25 cellular contexts compared by ENCODE assay signal in the genomic region with DNA sequence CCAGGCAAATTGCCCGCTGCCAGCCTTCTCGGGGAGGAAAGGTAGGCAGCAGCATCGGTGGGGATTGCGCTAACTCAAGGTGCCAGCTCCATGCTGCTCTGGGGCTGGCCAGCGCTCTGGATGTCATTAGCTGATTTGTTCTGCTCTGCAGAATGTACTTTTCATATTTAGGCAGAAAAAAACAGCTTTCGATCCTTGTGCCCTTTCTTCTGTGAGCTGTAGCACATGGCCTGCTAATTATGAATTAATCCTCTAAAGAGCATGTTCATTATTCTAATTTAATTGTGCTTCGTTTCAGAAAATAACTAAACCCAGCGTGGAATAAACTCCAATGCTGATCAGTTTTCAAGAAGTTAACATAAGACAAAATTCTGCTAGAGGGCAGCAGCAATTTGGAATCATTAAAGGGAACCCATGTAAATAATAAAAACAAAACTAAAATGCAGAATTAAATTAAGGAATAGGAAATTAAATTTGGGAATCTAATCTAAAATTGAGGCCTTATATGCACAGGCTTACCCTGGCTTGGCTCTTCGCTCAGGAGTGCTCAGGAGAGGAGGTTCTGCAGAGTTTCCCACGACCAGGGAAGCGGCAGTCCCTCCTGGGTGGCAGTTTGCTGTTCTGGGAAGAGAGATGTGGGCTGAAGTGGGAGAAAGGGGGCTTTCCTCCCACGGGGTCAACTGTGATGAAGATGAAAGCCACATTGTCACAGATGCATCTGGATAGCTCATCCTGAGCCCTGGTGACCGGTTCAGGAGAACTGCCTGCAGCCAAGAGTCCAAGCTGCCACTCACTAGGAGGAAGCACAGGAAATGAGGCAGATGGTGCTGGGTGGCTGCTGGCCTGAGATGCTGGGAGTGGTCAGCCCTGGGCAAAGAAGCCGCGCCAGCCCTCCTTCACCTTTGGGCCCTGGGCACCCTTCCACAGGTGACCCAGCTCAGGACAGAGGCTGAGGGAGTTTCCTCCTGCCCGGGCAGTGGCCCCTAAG.
A peak's percentile ranks its signal among the peaks of the same experiment; 100 is the strongest.
DNase-seq lines count a peak whose midpoint lies in the region; ATAC-seq and TF ChIP-seq lines count a peak whose summit lies in the region.
"Had no signal": no experiment of that assay in that cellular context is flagged by ENCODE, and none has a peak within 500 bp of the region (broad histone marks: within the 10 kb centered on the region; RNA-seq: fewer than 3 reads in every experiment).

No MANE protein-coding gene starts in this region.

- H4K91ac ChIP-seq in trophoblast cell (ENCODE audit: low read depth, low read length) = peak overlapping the region; percentile 41

- H3K9ac ChIP-seq in SK-N-SH (no peak overlapping the region), trophoblast cell (ENCODE audit: low read length) (no peak overlapping the region)

- H3K14ac ChIP-seq in trophoblast cell (ENCODE audit: low read length) = peak overlapping the region; percentile 2

- H3K36me3 ChIP-seq in GM23338 (ENCODE audit: insufficient read depth) (no peaks in the 10 kb centered on the region), SK-N-SH (replicated peaks in 1 of 2; ENCODE audit: control insufficient read depth in 1 of 2, insufficient read depth in 2 of 2, low read length in 1 of 2) (no peaks in the 10 kb centered on the region), trophoblast cell (ENCODE audit: control insufficient read depth in 1 of 2, insufficient read depth in 2 of 2, low read length in 2 of 2) (no peaks in the 10 kb centered on the region)
- H3K36me3 ChIP-seq: ascending aorta, colonic mucosa, MG63, spleen, thoracic aorta had no signal

- H2BK120ac ChIP-seq in trophoblast cell (ENCODE audit: insufficient read depth, low read length, poor library complexity) = peak overlapping the region; percentile 70

- peaks cover 3% of the 10 kb centered on the region; the same call in 1 of the 2 replicates for H3F3A ChIP-seq in GM23338 (replicated peaks; ENCODE audit: low read depth)
- no peaks in the 10 kb centered on the region for H3F3A ChIP-seq in SK-N-SH (replicated peaks; ENCODE audit: insufficient read depth)

- H3K4me1 ChIP-seq in GM23338 (ENCODE audit: insufficient read depth) = peaks cover 19% of the 10 kb centered on the region
- peaks cover 0 to 71% of the 10 kb centered on the region in 2 experiments; a peak in 2 of 4 replicates for H3K4me1 ChIP-seq in SK-N-SH (ENCODE audit: control insufficient read depth in 1 of 2, insufficient read depth in 2 of 2, low read depth in 1 of 2, low read length in 1 of 2)
- peaks cover 10 to 24% of the 10 kb centered on the region in 2 experiments for H3K4me1 ChIP-seq in trophoblast cell (ENCODE audit: control insufficient read depth in 1 of 2, insufficient read depth in 2 of 2, low read length in 2 of 2)
- H3K4me1 ChIP-seq: colonic mucosa, psoas muscle had no signal

- H3K4me3 ChIP-seq in GM23338 (no peak overlapping the region), SK-N-SH (ENCODE audit: low read depth in 2 of 2, low read length in 1 of 2) (peak overlapping the region in 1 of 2 experiments; percentile 35; a peak in 2 of 4 replicates), trophoblast cell (ENCODE audit: low read depth, low read length) (no peak overlapping the region), foreskin fibroblast (ENCODE audit: low read depth in 1 of 2, low read length in 2 of 2) (no peak overlapping the region)
- H3K4me3 ChIP-seq: ascending aorta, colonic mucosa, MG63, psoas muscle, spleen, thoracic aorta had no signal

- no peak for DNase-seq in GM23338 (ENCODE audit: low spot score)
- peak; percentile 79 for DNase-seq in SK-N-SH
- no peak for DNase-seq in left ventricle myocardium superior
- no peak for DNase-seq in trophoblast cell
- no peak for DNase-seq in foreskin fibroblast
- no peak for DNase-seq in NCI-H1930 (lab: John Stamatoyannopoulos, UW)
- DNase-seq in NCI-H1436 (lab: John Stamatoyannopoulos, UW) = no peak
- DNase-seq: activated CD4-positive, CD25-positive, alpha-beta regulatory T cell; activated CD8-positive, alpha-beta T cell treated with anti-CD3 and anti-CD28 coated beads, Interleukin-2, amount 10 ng/mL, durations not matched to agents 7 days and 5 days; activated naive CD4-positive, alpha-beta T cell treated with anti-CD3 and anti-CD28 coated beads, Interleukin-2, amount 10 ng/mL, durations not matched to agents 7 days and 5 days; activated T-cell treated with anti-CD3 and anti-CD28 coated beads, Interleukin-2, amount 50 U/mL, for 4 hours; colonic mucosa; HFFc6; islet precursor cell; mesendoderm; MG63; NCI-H187 treated with DMSO at 0.1 percent for 48 hours; NCI-H446 treated with DMSO at 0.1 percent for 48 hours; nephron progenitor cell; psoas muscle; spleen had no signal

- peak in 1 of 2 experiments; percentile 96; a peak in 2 of 4 replicates for TF ChIP-seq EP300 in SK-N-SH (IDR thresholded peaks at IDR 0.05; ENCODE audit: borderline replicate concordance in 1 of 2, low read depth in 1 of 2, low read length in 1 of 2)

- no peak overlapping the region for H3K23ac ChIP-seq in trophoblast cell (ENCODE audit: low read length)

- peak; percentile 51 for TF ChIP-seq RAD21 in SK-N-SH (IDR thresholded peaks at IDR 0.05; ENCODE audit: low read length)

- no peak overlapping the region for H2BK5ac ChIP-seq in trophoblast cell (ENCODE audit: low read depth, low read length, poor library complexity)

- no peak overlapping the region for H3K4ac ChIP-seq in trophoblast cell (ENCODE audit: low read depth, low read length)

- ATAC-seq in GM23338 (no peak), left ventricle myocardium superior (peak; percentile 58)
- ATAC-seq: activated CD8-positive, alpha-beta T cell treated with anti-CD3 and anti-CD28 coated beads, Interleukin-2, amount 10 ng/mL, durations not matched to agents 7 days and 5 days had no signal

- H3K9me3 Mint-ChIP-seq in GM23338 = no peaks in the 10 kb centered on the region
- H3K9me3 Mint-ChIP-seq: activated naive CD4-positive, alpha-beta T cell treated with anti-CD3 and anti-CD28 coated beads, Interleukin-2, amount 10 ng/mL, durations not matched to agents 7 days and 5 days; activated T-cell treated with anti-CD3 and anti-CD28 coated beads, Interleukin-2, amount 50 U/mL, for 4 hours; HFFc6; nephron progenitor cell had no signal

- H3K79me2 ChIP-seq in GM23338 (replicated peaks; ENCODE audit: insufficient read depth) (no peaks in the 10 kb centered on the region), SK-N-SH (ENCODE audit: insufficient read depth) (no peaks in the 10 kb centered on the region), trophoblast cell (ENCODE audit: control insufficient read depth, insufficient read depth, low read length, poor library complexity) (peaks cover 1% of the 10 kb centered on the region)

- no peak overlapping the region for H4K12ac ChIP-seq in trophoblast cell (ENCODE audit: low read depth, low read length)

- CTCF ChIA-PET in SK-N-SH (lab: Yijun Ruan, JAX) = interaction anchor here (0.7 to 6.4 kb wide), 17 partner anchors 9 to 132 kb away, joined by 3 to 108 read pairs (median 8); no protein-coding TSS in a partner anchor

- H3K9me2 ChIP-seq in GM23338 (ENCODE audit: insufficient read depth) (no peaks in the 10 kb centered on the region), SK-N-SH (no peaks in the 10 kb centered on the region)

- H2AK5ac ChIP-seq in trophoblast cell (ENCODE audit: low read length) = peak overlapping the region; percentile 43

- POLR2A ChIA-PET in SK-N-SH (lab: Yijun Ruan, JAX) = interaction anchor here (0.6 to 3.9 kb wide), 21 partner anchors 9 to 178 kb away, joined by 3 to 93 read pairs (median 4); partner anchors contain the start of gene PKDCC

- H3K27ac Mint-ChIP-seq in GM23338 = no peak overlapping the region
- H3K27ac Mint-ChIP-seq: activated CD8-positive, alpha-beta T cell treated with anti-CD3 and anti-CD28 coated beads, Interleukin-2, amount 10 ng/mL, durations not matched to agents 7 days and 5 days; activated naive CD4-positive, alpha-beta T cell treated with anti-CD3 and anti-CD28 coated beads, Interleukin-2, amount 10 ng/mL, durations not matched to agents 7 days and 5 days; HFFc6; nephron progenitor cell had no signal

- no peaks in the 10 kb centered on the region for H3K9me3 ChIP-seq in SK-N-SH
- H3K9me3 ChIP-seq in trophoblast cell (ENCODE audit: insufficient read depth, low read depth, low read length) = no peaks in the 10 kb centered on the region
- H3K9me3 ChIP-seq: ascending aorta, colonic mucosa, MG63, psoas muscle, spleen, thoracic aorta had no signal

- H2AFZ ChIP-seq in GM23338 = peak overlapping the region; percentile 63; the same call in 1 of the 2 replicates
- H2AFZ ChIP-seq in SK-N-SH (ENCODE audit: low read depth) = peak overlapping the region; percentile 26; the same call in 1 of the 2 replicates
- H2AFZ ChIP-seq in trophoblast cell (ENCODE audit: insufficient read depth, low read length, poor library complexity) = no peak overlapping the region

- H4K20me1 ChIP-seq in GM23338 (replicated peaks; ENCODE audit: insufficient read depth) = no peaks in the 10 kb centered on the region
- no peaks in the 10 kb centered on the region for H4K20me1 ChIP-seq in SK-N-SH (ENCODE audit: insufficient read depth)

- H3K27me3 Mint-ChIP-seq in GM23338 (ENCODE audit: insufficient read depth, low read depth, poor library complexity) = peaks cover 3% of the 10 kb centered on the region
- H3K27me3 Mint-ChIP-seq: IgD-negative memory B cell had no signal

- peaks cover 16% of the 10 kb centered on the region for H3K4me1 Mint-ChIP-seq in GM23338

- H3K79me1 ChIP-seq in trophoblast cell (ENCODE audit: low read length) = peaks cover 17% of the 10 kb centered on the region

- H3K36me3 Mint-ChIP-seq in GM23338 (ENCODE audit: low read depth) = no peaks in the 10 kb centered on the region
- H3K36me3 Mint-ChIP-seq: activated naive CD4-positive, alpha-beta T cell treated with anti-CD3 and anti-CD28 coated beads, Interleukin-2, amount 10 ng/mL, durations not matched to agents 7 days and 5 days; IgD-negative memory B cell had no signal

- H3K4me2 ChIP-seq in GM23338 (no peak overlapping the region), SK-N-SH (peak overlapping the region; percentile 29; the same call in 1 of the 2 replicates), trophoblast cell (ENCODE audit: low read length) (no peak overlapping the region)

- H3K27ac ChIP-seq in GM23338 (ENCODE audit: low read depth) (no peak overlapping the region), SK-N-SH (ENCODE audit: low read depth in 2 of 2, low read length in 1 of 2) (peak overlapping the region; percentile 36 to 99; a peak in 3 of 4 replicates), trophoblast cell (ENCODE audit: low read depth, low read length) (no peak overlapping the region)
- H3K27ac ChIP-seq: ascending aorta, colonic mucosa, HL-60, psoas muscle, thoracic aorta had no signal

- H3K27me3 ChIP-seq in GM23338 (ENCODE audit: insufficient read depth) = no peaks in the 10 kb centered on the region
- no peaks in the 10 kb centered on the region; the same call in 1 of the 2 replicates for H3K27me3 ChIP-seq in SK-N-SH (ENCODE audit: insufficient read depth)
- H3K27me3 ChIP-seq in trophoblast cell (ENCODE audit: insufficient read depth, low read length) = no peaks in the 10 kb centered on the region
- H3K27me3 ChIP-seq: ascending aorta, colonic mucosa, MG63, spleen had no signal

- 29% methylated on average over 16 of the region's 16 CpGs for WGBS in SK-N-SH (ENCODE audit: low lambda C conversion rate)
- no CpG with 5 or more reads among the region's 16 CpGs for WGBS in trophoblast cell (ENCODE audit: extremely low coverage, insufficient coverage, insufficient read length)

- H2BK12ac ChIP-seq in trophoblast cell (ENCODE audit: low read length) = peak overlapping the region; percentile 78

- H3K4me3 Mint-ChIP-seq in GM23338 = no peak overlapping the region
- H3K4me3 Mint-ChIP-seq: activated CD8-positive, alpha-beta T cell treated with anti-CD3 and anti-CD28 coated beads, Interleukin-2, amount 10 ng/mL, durations not matched to agents 7 days and 5 days; activated naive CD4-positive, alpha-beta T cell treated with anti-CD3 and anti-CD28 coated beads, Interleukin-2, amount 10 ng/mL, durations not matched to agents 7 days and 5 days; activated T-cell treated with anti-CD3 and anti-CD28 coated beads, Interleukin-2, amount 50 U/mL, for 4 hours; HFFc6; nephron progenitor cell had no signal

- TF ChIP-seq CTCF in GM23338 (conservative IDR thresholded peaks at IDR 0.05; ENCODE audit: low read depth in 2 of 2) (no peak), SK-N-SH (IDR thresholded peaks at IDR 0.05) (no peak), foreskin fibroblast (IDR thresholded peaks at IDR 0.05; ENCODE audit: low read depth, low read length) (no peak)

- no peak overlapping the region for H4K8ac ChIP-seq in trophoblast cell (ENCODE audit: low read depth, low read length)

- H3K18ac ChIP-seq in trophoblast cell (ENCODE audit: low read length) = no peak overlapping the region

- intact Hi-C loops in left ventricle myocardium superior (cut with micrococcal nuclease) = no loop called here

Comparison
In these comparisons a context has a peak if more than half of its experiments do, and no peak if none do; other contexts are left out.
1. H3K27ac ChIP-seq: peak in SK-N-SH (2 of 2); none in GM23338 (single experiment) and trophoblast cell (single experiment).